Comparison of ENCODE assay signal across 15 cellular contexts in the genomic region with DNA sequence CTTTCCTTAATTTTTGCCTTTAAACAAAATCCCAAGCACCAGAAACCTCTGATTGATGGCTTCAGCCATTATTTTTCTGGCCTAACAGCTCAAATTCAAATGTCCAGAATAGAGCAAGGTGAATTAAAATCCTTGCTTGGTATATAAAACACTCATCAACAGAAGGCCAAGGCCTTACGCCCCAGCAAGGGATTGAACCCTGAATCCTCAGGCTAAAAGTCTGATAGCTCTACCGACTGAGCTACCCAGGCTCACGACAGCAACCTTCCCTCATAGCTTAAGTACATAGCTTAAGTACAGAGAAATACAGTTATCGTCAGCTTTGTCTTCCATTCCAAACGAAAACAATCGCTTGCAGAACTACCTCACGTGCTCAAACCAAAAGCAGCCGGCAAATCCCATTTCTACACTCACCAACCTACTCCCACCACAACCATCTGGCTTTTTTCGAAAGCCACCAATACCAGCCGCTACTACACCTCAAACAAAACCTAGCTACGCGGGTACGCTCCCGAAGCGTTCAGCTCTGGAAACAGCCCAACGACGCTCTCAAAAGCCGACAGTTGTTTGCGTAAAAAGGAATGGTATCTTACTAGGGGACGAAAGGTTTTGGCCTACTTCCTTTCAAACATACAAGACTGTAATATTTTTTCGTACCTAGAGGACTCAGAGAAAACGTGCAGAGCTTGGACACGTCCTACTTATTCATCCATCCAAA.
DNase-seq lines count a peak whose midpoint lies in the region; ATAC-seq and TF ChIP-seq lines count a peak whose summit lies in the region.
"Had no signal": no experiment of that assay in that cellular context is flagged by ENCODE, and none has a peak within 500 bp of the region (broad histone marks: within the 10 kb centered on the region; RNA-seq: fewer than 3 reads in every experiment).

No MANE protein-coding gene starts in this region.

- H3K4me3 Mint-ChIP-seq in WTC11 (peak overlapping the region; percentile 94), glutamatergic neuron (ENCODE audit: unreplicated experiment) (peak overlapping the region; percentile 87)

- H3F3A ChIP-seq in GM23248 (ENCODE audit: insufficient read depth), result no peaks in the 10 kb centered on the region

- H3K4me1 ChIP-seq in GM23248 (ENCODE audit: insufficient read depth), result no peaks in the 10 kb centered on the region
- H3K4me1 ChIP-seq in osteoblast (ENCODE audit: insufficient read depth, low read length), result no peaks in the 10 kb centered on the region
- no peaks in the 10 kb centered on the region for H3K4me1 ChIP-seq in sigmoid colon
- H3K4me1 ChIP-seq: BLaER1 treated with 17β-estradiol and CSF1 and Interleukin-3, amounts not matched to agents 10 nM and 100 nM; esophagus squamous epithelium; prostate gland; tibial artery had no signal

- peak; percentile 80 for ATAC-seq in WTC11
- ATAC-seq: activated naive CD4-positive, alpha-beta T cell treated with anti-CD3 and anti-CD28 coated beads, Interleukin-2, amount 50 U/mL, for 72 hours; SK-N-SH treated with all-trans-retinoic acid at 6 μM for 48 hours had no signal

- H3K4me2 ChIP-seq in GM23248 (ENCODE audit: unreplicated experiment) (no peak overlapping the region), osteoblast (ENCODE audit: insufficient read depth, low read length) (peak overlapping the region; percentile 43)
- H3K4me2 ChIP-seq: BLaER1 treated with 17β-estradiol and CSF1 and Interleukin-3, amounts not matched to agents 10 nM and 100 nM had no signal

- H3K9me3 ChIP-seq in GM23248 (ENCODE audit: low read depth) (no peaks in the 10 kb centered on the region), osteoblast (ENCODE audit: low read depth, low read length) (no peaks in the 10 kb centered on the region), sigmoid colon (no peaks in the 10 kb centered on the region)
- H3K9me3 ChIP-seq: esophagus squamous epithelium, prostate gland, tibial artery had no signal

- no peak for TF ChIP-seq POLR2A in sigmoid colon (IDR thresholded peaks at IDR 0.05)

- intact Hi-C loops in sigmoid colon (cut with DNase I), result no loop called here

- no peak for TF ChIP-seq CTCF in WTC11 (IDR thresholded peaks at IDR 0.05)
- no peak for TF ChIP-seq CTCF in glutamatergic neuron (IDR thresholded peaks at IDR 0.05; ENCODE audit: partially characterized antibody, unreplicated experiment)
- TF ChIP-seq CTCF in osteoblast (IDR thresholded peaks at IDR 0.05; ENCODE audit: extremely low read depth, low read depth, low read length), result no peak
- no peak for TF ChIP-seq CTCF in sigmoid colon (IDR thresholded peaks at IDR 0.05)

- H3K9ac ChIP-seq in GM23248, result no peak overlapping the region
- H3K9ac ChIP-seq: BLaER1 treated with 17β-estradiol and CSF1 and Interleukin-3, amounts not matched to agents 10 nM and 100 nM had no signal

- H3K9me3 Mint-ChIP-seq in WTC11, result no peaks in the 10 kb centered on the region
- H3K9me3 Mint-ChIP-seq in glutamatergic neuron (ENCODE audit: unreplicated experiment), result peaks cover 20% of the 10 kb centered on the region
- H3K9me3 Mint-ChIP-seq: activated naive CD4-positive, alpha-beta T cell treated with anti-CD3 and anti-CD28 coated beads, Interleukin-2, amount 50 U/mL, for 72 hours had no signal

- 11 to 14% methylated on average over 23 of the region's 23 CpGs for WGBS in GM23248 (ENCODE audit: low coverage in 1 of 2, low lambda C conversion rate in 2 of 2, missing lambda C conversion rate in 2 of 2), 2 experiments
- 36 to 82% methylated on average over 23 of the region's 23 CpGs for WGBS in sigmoid colon, 2 donors

- no peak overlapping the region for H2AFZ ChIP-seq in GM23248
- H2AFZ ChIP-seq in osteoblast (ENCODE audit: low read length), result no peak overlapping the region

- peaks cover 59% of the 10 kb centered on the region for H3K27me3 Mint-ChIP-seq in WTC11 (ENCODE audit: low read depth)
- peaks cover 6% of the 10 kb centered on the region for H3K27me3 Mint-ChIP-seq in glutamatergic neuron (ENCODE audit: unreplicated experiment)

- H3K27ac ChIP-seq in GM23248 (no peak overlapping the region), osteoblast (ENCODE audit: low read depth, low read length) (no peak overlapping the region), sigmoid colon (no peak overlapping the region)
- H3K27ac ChIP-seq: BLaER1 treated with 17β-estradiol and CSF1 and Interleukin-3, amounts not matched to agents 10 nM and 100 nM; esophagus squamous epithelium; prostate gland; tibial artery had no signal

- H3K79me2 ChIP-seq in GM23248 (ENCODE audit: insufficient read depth), result no peaks in the 10 kb centered on the region
- H3K79me2 ChIP-seq in osteoblast (ENCODE audit: insufficient read depth, low read length), result no peaks in the 10 kb centered on the region

- no peaks in the 10 kb centered on the region for H3K9me2 ChIP-seq in GM23248 (ENCODE audit: insufficient read depth)

- DNase-seq in GM23248, result peak; percentile 12
- DNase-seq in WTC11 (ENCODE audit: low spot score), result no peak
- no peak for DNase-seq in glutamatergic neuron
- DNase-seq in osteoblast (ENCODE audit: insufficient read length, low spot score, missing footprints), result no peak
- DNase-seq in activated CD8-positive, alpha-beta memory T cell treated with anti-CD3 and anti-CD28 coated beads, Interleukin-2, amount 50 U/mL, for 48 hours, result no peak
- no peak for DNase-seq in ACHN
- DNase-seq in NCI-H774 (lab: John Stamatoyannopoulos, UW), result no peak
- DNase-seq in sigmoid colon, result no peak
- DNase-seq: esophagus squamous epithelium, NCI-H1417, tibial artery had no signal

- H3K27me3 ChIP-seq in GM23248 (replicated peaks; ENCODE audit: insufficient read depth) (peaks cover 78% of the 10 kb centered on the region), osteoblast (ENCODE audit: insufficient read depth, low read length) (peaks cover 18% of the 10 kb centered on the region), sigmoid colon (peaks cover 7 to 79% (median 32%) of the 10 kb centered on the region in 3 donors)

- peaks cover 43% of the 10 kb centered on the region for H3K4me1 Mint-ChIP-seq in WTC11
- peaks cover 49% of the 10 kb centered on the region for H3K4me1 Mint-ChIP-seq in glutamatergic neuron (ENCODE audit: low read depth, unreplicated experiment)

- no peak for TF ChIP-seq EP300 in sigmoid colon (IDR thresholded peaks at IDR 0.05)

- POLR2A ChIA-PET in WTC11 (lab: Charles Lee), result interaction anchor here (0.6 kb wide), 1 partner anchor 231 kb away, joined by 3 read pairs; no protein-coding TSS in a partner anchor

- CTCF ChIA-PET in WTC11 (lab: Charles Lee), result interaction anchor here (0.6 to 1.7 kb wide), 8 partner anchors 17 to 337 kb away, joined by 3 to 6 read pairs (median 4); no protein-coding TSS in a partner anchor

- H4K20me1 ChIP-seq in GM23248 (ENCODE audit: insufficient read depth) (no peaks in the 10 kb centered on the region), osteoblast (ENCODE audit: insufficient read depth, low read length) (no peaks in the 10 kb centered on the region)
- H4K20me1 ChIP-seq: BLaER1 treated with 17β-estradiol and CSF1 and Interleukin-3, amounts not matched to agents 10 nM and 100 nM had no signal

- no peaks in the 10 kb centered on the region; the same call in 1 of the 2 replicates for H3K36me3 Mint-ChIP-seq in WTC11
- no peaks in the 10 kb centered on the region for H3K36me3 Mint-ChIP-seq in glutamatergic neuron (ENCODE audit: unreplicated experiment)

- no peak overlapping the region for H3K27ac Mint-ChIP-seq in WTC11
- peak overlapping the region; percentile 5 for H3K27ac Mint-ChIP-seq in glutamatergic neuron (ENCODE audit: unreplicated experiment)

- H3K4me3 ChIP-seq in GM23248, result no peak overlapping the region
- H3K4me3 ChIP-seq in osteoblast (ENCODE audit: insufficient read depth, low read length), result no peak overlapping the region
- H3K4me3 ChIP-seq in sigmoid colon, result no peak overlapping the region
- H3K4me3 ChIP-seq: BLaER1 treated with 17β-estradiol and CSF1 and Interleukin-3, amounts not matched to agents 10 nM and 100 nM; esophagus squamous epithelium; prostate gland; tibial artery had no signal

- in situ Hi-C loops in GM23248 (cut with MboI) (loop anchor here (25.0 kb wide), 1 partner anchor 894 kb away; a partner anchor contains a TSS), ACHN (cut with HindIII; ENCODE audit: low pct_ligation_motif_present, low pct_unique_long_range_greater_than_20kb, low sequenced_read_pairs) (no loop called here)

- H3K36me3 ChIP-seq in GM23248 (ENCODE audit: low read depth) (no peaks in the 10 kb centered on the region), osteoblast (ENCODE audit: insufficient read depth, low read length) (no peaks in the 10 kb centered on the region), sigmoid colon (no peaks in the 10 kb centered on the region)
- H3K36me3 ChIP-seq: BLaER1 treated with 17β-estradiol and CSF1 and Interleukin-3, amounts not matched to agents 10 nM and 100 nM; esophagus squamous epithelium; prostate gland; tibial artery had no signal

TF ChIP-seq in WTC11, 78 proteins besides CTCF, POLR2A, EP300 and RAD21:
- TF ChIP-seq, protein P1, sequence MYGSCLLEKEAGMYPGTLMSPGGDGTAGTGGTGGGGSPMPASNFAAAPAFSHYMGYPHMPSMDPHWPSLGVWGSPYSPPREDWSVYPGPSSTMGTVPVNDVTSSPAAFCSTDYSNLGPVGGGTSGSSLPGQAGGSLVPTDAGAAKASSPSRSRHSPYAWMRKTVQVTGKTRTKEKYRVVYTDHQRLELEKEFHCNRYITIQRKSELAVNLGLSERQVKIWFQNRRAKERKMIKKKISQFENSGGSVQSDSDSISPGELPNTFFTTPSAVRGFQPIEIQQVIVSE (CRISPR knock-in tag; IDR thresholded peaks at IDR 0.05; ENCODE audit: borderline replicate concordance), result no peak
- TF ChIP-seq, protein P2, sequence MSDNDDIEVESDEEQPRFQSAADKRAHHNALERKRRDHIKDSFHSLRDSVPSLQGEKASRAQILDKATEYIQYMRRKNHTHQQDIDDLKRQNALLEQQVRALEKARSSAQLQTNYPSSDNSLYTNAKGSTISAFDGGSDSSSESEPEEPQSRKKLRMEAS (CRISPR knock-in tag; IDR thresholded peaks at IDR 0.05), result peak; percentile 55
- TF ChIP-seq TEAD1 (CRISPR knock-in tag; IDR thresholded peaks at IDR 0.05), result 0 out of 2 replicates have a peak, but pooled peaks have one; percentile 33
